ENCODE assay signal across 20 cellular contexts in the genomic region with DNA sequence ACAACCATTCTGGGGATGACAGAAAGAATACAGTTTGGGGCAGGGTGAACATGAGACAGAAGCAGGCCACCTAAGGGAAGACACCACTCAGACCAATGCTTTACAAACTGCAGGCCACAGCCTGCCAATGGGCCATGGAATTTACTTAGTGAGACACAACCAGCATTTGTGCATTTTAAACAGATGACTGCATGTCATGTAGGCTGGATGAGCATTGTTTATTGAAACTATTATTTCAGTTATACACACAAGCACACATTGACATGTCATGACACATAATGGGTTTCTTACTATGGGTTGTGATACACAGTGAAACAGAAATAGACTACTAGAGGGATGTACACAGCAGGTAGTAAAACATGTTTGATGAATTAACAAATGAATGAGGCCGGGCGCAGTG. TPM values are rescaled to one million over a fixed set of nuclear protein-coding genes. Genes with fewer than 3 reads are reported as not detected.
A peak's percentile ranks its signal among the peaks of the same experiment; 100 is the strongest.
DNase-seq lines count a peak whose midpoint lies in the region; ATAC-seq, FAIRE-seq and TF ChIP-seq lines count a peak whose summit lies in the region.
"Had no signal": no experiment of that assay in that cellular context is flagged by ENCODE, and none has a peak within 500 bp of the region (broad histone marks: within the 10 kb centered on the region; RNA-seq: fewer than 3 reads in every experiment).

No MANE protein-coding gene starts in this region.

- H3K27ac ChIP-seq in CD4-positive, CD25-positive, alpha-beta regulatory T cell (ENCODE audit: insufficient read depth, low read length, poor library complexity, severe bottlenecking): no peak overlapping the region
- H3K27ac ChIP-seq: A549; BLaER1 treated with 17β-estradiol and CSF1 and Interleukin-3, amounts not matched to agents 10 nM and 100 nM; RWPE1 had no signal

- H3K4me1 ChIP-seq in CD4-positive, CD25-positive, alpha-beta regulatory T cell (ENCODE audit: control insufficient read depth, insufficient read depth, low read length, poor library complexity, severe bottlenecking): no peaks in the 10 kb centered on the region
- H3K4me1 ChIP-seq: BLaER1 treated with 17β-estradiol and CSF1 and Interleukin-3, amounts not matched to agents 10 nM and 100 nM had no signal

- FAIRE-seq in H54 (lab: Jason Lieb, UNC): peak; percentile 71
- FAIRE-seq: A549 had no signal

- H3K9me3 Mint-ChIP-seq in CD4-positive, CD25-positive, alpha-beta regulatory T cell: no peaks in the 10 kb centered on the region
- H3K9me3 Mint-ChIP-seq in central memory CD8-positive, alpha-beta T cell: no peaks in the 10 kb centered on the region
- no peaks in the 10 kb centered on the region for H3K9me3 Mint-ChIP-seq in naive thymus-derived CD8-positive, alpha-beta T cell
- H3K9me3 Mint-ChIP-seq in glutamatergic neuron (ENCODE audit: unreplicated experiment): peaks cover 1% of the 10 kb centered on the region
- H3K9me3 Mint-ChIP-seq: CD8-positive, alpha-beta memory T cell had no signal

- H3K4me3 ChIP-seq in CD4-positive, CD25-positive, alpha-beta regulatory T cell (ENCODE audit: low read depth, low read length): no peak overlapping the region
- H3K4me3 ChIP-seq: A549; BLaER1 treated with 17β-estradiol and CSF1 and Interleukin-3, amounts not matched to agents 10 nM and 100 nM had no signal

- no peaks in the 10 kb centered on the region for H3K27me3 Mint-ChIP-seq in CD4-positive, CD25-positive, alpha-beta regulatory T cell
- H3K27me3 Mint-ChIP-seq in central memory CD8-positive, alpha-beta T cell: no peaks in the 10 kb centered on the region
- H3K27me3 Mint-ChIP-seq in naive thymus-derived CD8-positive, alpha-beta T cell: no peaks in the 10 kb centered on the region
- H3K27me3 Mint-ChIP-seq in glutamatergic neuron (ENCODE audit: unreplicated experiment): peaks cover 1% of the 10 kb centered on the region
- H3K27me3 Mint-ChIP-seq: CD8-positive, alpha-beta memory T cell had no signal

- DNase-seq in CD4-positive, CD25-positive, alpha-beta regulatory T cell: no peak
- DNase-seq in H54 (ENCODE audit: insufficient read length, low spot score): no peak
- no peak for DNase-seq in central memory CD8-positive, alpha-beta T cell (ENCODE audit: low spot score in 2 of 2)
- peak; percentile 9 for DNase-seq in kidney tubule cell (ENCODE audit: low spot score)
- no peak for DNase-seq in naive thymus-derived CD8-positive, alpha-beta T cell
- DNase-seq in NCI-H748 (lab: John Stamatoyannopoulos, UW; ENCODE audit: unreplicated experiment): no peak
- DNase-seq in midbrain (lab: John Stamatoyannopoulos, UW): no peak
- no peak for DNase-seq in glutamatergic neuron
- DNase-seq: CD8-positive, alpha-beta memory T cell; DMS53; H7; NCI-H1092 treated with DMSO at 0.1 percent for 48 hours; NCI-H1694 treated with DMSO at 0.1 percent for 48 hours; NCI-H510A; NCI-H82; SIG-M5 had no signal

- ATAC-seq in CD4-positive, CD25-positive, alpha-beta regulatory T cell (ENCODE audit: low read depth in 2 of 2): no peak
- no peak for ATAC-seq in central memory CD8-positive, alpha-beta T cell (replicated peaks; ENCODE audit: extremely low read depth, poor library complexity, severe bottlenecking)
- no peak for ATAC-seq in naive thymus-derived CD8-positive, alpha-beta T cell
- ATAC-seq: A549, SK-N-SH treated with all-trans-retinoic acid at 6 μM for 48 hours had no signal

- POLR2A ChIA-PET in naive thymus-derived CD8-positive, alpha-beta T cell (lab: Charles Lee): interaction anchor here (1.0 kb wide), 1 partner anchor 9 kb away, joined by 3 read pairs; no protein-coding TSS in a partner anchor

- H3K4me1 Mint-ChIP-seq in CD4-positive, CD25-positive, alpha-beta regulatory T cell: peaks cover 12 to 32% (median 24%) of the 10 kb centered on the region in 4 donors
- peaks cover 15% of the 10 kb centered on the region for H3K4me1 Mint-ChIP-seq in central memory CD8-positive, alpha-beta T cell
- peaks cover 8 to 38% (median 15%) of the 10 kb centered on the region in 4 donors for H3K4me1 Mint-ChIP-seq in naive thymus-derived CD8-positive, alpha-beta T cell
- no peaks in the 10 kb centered on the region for H3K4me1 Mint-ChIP-seq in glutamatergic neuron (ENCODE audit: low read depth, unreplicated experiment)

- no peaks in the 10 kb centered on the region for H3K9me3 ChIP-seq in CD4-positive, CD25-positive, alpha-beta regulatory T cell (ENCODE audit: control insufficient read depth in 2 of 2, low read length in 2 of 2)
- H3K9me3 ChIP-seq: A549; BLaER1 treated with 17β-estradiol and CSF1 and Interleukin-3, amounts not matched to agents 10 nM and 100 nM had no signal

- no peak for TF ChIP-seq CTCF in glutamatergic neuron (IDR thresholded peaks at IDR 0.05; ENCODE audit: partially characterized antibody, unreplicated experiment)

- no peaks in the 10 kb centered on the region for H3K27me3 ChIP-seq in CD4-positive, CD25-positive, alpha-beta regulatory T cell (ENCODE audit: control insufficient read depth, insufficient read depth, low read length)
- H3K27me3 ChIP-seq: BLaER1 treated with 17β-estradiol and CSF1 and Interleukin-3, amounts not matched to agents 10 nM and 100 nM had no signal

- peaks cover 44% of the 10 kb centered on the region for H3K36me3 Mint-ChIP-seq in CD4-positive, CD25-positive, alpha-beta regulatory T cell
- H3K36me3 Mint-ChIP-seq in central memory CD8-positive, alpha-beta T cell (ENCODE audit: insufficient read depth): peaks cover 37% of the 10 kb centered on the region
- H3K36me3 Mint-ChIP-seq in naive thymus-derived CD8-positive, alpha-beta T cell: peaks cover 5 to 77% (median 6%) of the 10 kb centered on the region in 3 donors
- H3K36me3 Mint-ChIP-seq in glutamatergic neuron (ENCODE audit: unreplicated experiment): no peaks in the 10 kb centered on the region

- no peak overlapping the region for H3K4me3 Mint-ChIP-seq in CD4-positive, CD25-positive, alpha-beta regulatory T cell
- H3K4me3 Mint-ChIP-seq in central memory CD8-positive, alpha-beta T cell: no peak overlapping the region
- H3K4me3 Mint-ChIP-seq in naive thymus-derived CD8-positive, alpha-beta T cell: no peak overlapping the region
- H3K4me3 Mint-ChIP-seq in glutamatergic neuron (ENCODE audit: unreplicated experiment): no peak overlapping the region
- H3K4me3 Mint-ChIP-seq: CD8-positive, alpha-beta memory T cell had no signal

- no peak for TF ChIP-seq POLR2A in H54 (IDR thresholded peaks at IDR 0.05; ENCODE audit: low read depth, low read length)

- peak overlapping the region in 2 of 3 donors; percentile 20 to 44 for H3K27ac Mint-ChIP-seq in CD4-positive, CD25-positive, alpha-beta regulatory T cell
- H3K27ac Mint-ChIP-seq in central memory CD8-positive, alpha-beta T cell (ENCODE audit: low read depth): peak overlapping the region; percentile 5
- peak overlapping the region in 1 of 10 donors; percentile 58 for H3K27ac Mint-ChIP-seq in naive thymus-derived CD8-positive, alpha-beta T cell
- H3K27ac Mint-ChIP-seq in glutamatergic neuron (ENCODE audit: unreplicated experiment): no peak overlapping the region

- peaks cover 41% of the 10 kb centered on the region for H3K36me3 ChIP-seq in CD4-positive, CD25-positive, alpha-beta regulatory T cell (ENCODE audit: control insufficient read depth, insufficient read depth, low read length)

RNA-seq across cellular contexts. Expression of a gene that starts 8.0 kb away (rescaled TPM):
- total RNA-seq in CD4-positive, CD25-positive, alpha-beta regulatory T cell: 15.8 TPM
- polyA plus RNA-seq in CD4-positive, CD25-positive, alpha-beta regulatory T cell: 1 to 10 TPM; 6.4 to 7.9 (median 7.0) TPM
- 10 to 100 TPM; 30.7 to 31.7 TPM for total RNA-seq in naive thymus-derived CD8-positive, alpha-beta T cell
- 1 to 10 TPM; 5.4 to 8.4 (median 6.7) TPM for polyA plus RNA-seq in naive thymus-derived CD8-positive, alpha-beta T cell
- 77.1 TPM for total RNA-seq in glutamatergic neuron (ENCODE audit: unreplicated experiment)

RNA-seq across cellular contexts. Expression of a gene that starts 8.1 kb away (rescaled TPM):
- 2.1 TPM for total RNA-seq in CD4-positive, CD25-positive, alpha-beta regulatory T cell
- polyA plus RNA-seq in CD4-positive, CD25-positive, alpha-beta regulatory T cell: 1 to 10 TPM; 3.0 to 3.7 (median 3.3) TPM
- 1 to 10 TPM; 5.1 to 6.1 TPM for total RNA-seq in naive thymus-derived CD8-positive, alpha-beta T cell
- polyA plus RNA-seq in naive thymus-derived CD8-positive, alpha-beta T cell: 1 to 10 TPM; 2.0 to 3.5 (median 2.5) TPM
- 7.6 TPM for total RNA-seq in glutamatergic neuron (ENCODE audit: unreplicated experiment)
